ENCODE assay signal across 8 cellular contexts in genomic region chr10:43689618-43689954, GRCh38. TPM values are rescaled to one million over a fixed set of nuclear protein-coding genes. Genes with fewer than 3 reads are reported as not detected.
DNase-seq lines count a peak whose midpoint lies in the region; ATAC-seq and TF ChIP-seq lines count a peak whose summit lies in the region.

No MANE protein-coding gene starts in this region.

- peaks cover 16% of the 10 kb centered on the region for H3K27me3 Mint-ChIP-seq in osteocyte (ENCODE audit: unreplicated experiment)

- H3K36me3 Mint-ChIP-seq in osteocyte (ENCODE audit: unreplicated experiment): no peaks in the 10 kb centered on the region

- no peaks in the 10 kb centered on the region for H3K9me3 Mint-ChIP-seq in osteocyte (ENCODE audit: unreplicated experiment)

- no peak overlapping the region for H3K27ac Mint-ChIP-seq in osteocyte (ENCODE audit: unreplicated experiment)

- no peak for TF ChIP-seq CTCF in osteocyte (IDR thresholded peaks at IDR 0.05)

- DNase-seq in Ammon's horn (ENCODE audit: low spot score) (peak; percentile 37), HK-2 (ENCODE audit: unreplicated experiment) (peak; percentile 42), activated T-helper 1 cell treated with Interleukin-2 at 50 U/mL for 16 hours (ENCODE audit: low read depth) (peak; percentile 5), germinal center (ENCODE audit: low spot score) (peak; percentile 31), osteocyte (ENCODE audit: extremely low spot score, unreplicated experiment) (no peak), LoVo (ENCODE audit: low spot score) (no peak)

- H3K4me3 Mint-ChIP-seq in osteocyte (ENCODE audit: unreplicated experiment): peak overlapping the region; percentile 82

- peak; percentile 44 for ATAC-seq in GM18868 (IDR thresholded peaks at IDR 0.05; ENCODE audit: unreplicated experiment)
- ATAC-seq in GM21526 (IDR thresholded peaks at IDR 0.05; ENCODE audit: low FRiP score, unreplicated experiment): no peak

- peaks cover 13% of the 10 kb centered on the region for H3K4me1 Mint-ChIP-seq in osteocyte (ENCODE audit: unreplicated experiment)

RNA-seq across cellular contexts. Expression of gene ZNF32, which starts 40.9 kb away (rescaled TPM):
- 48.8 and 49.9 TPM in 2 replicates for total RNA-seq in osteocyte

Comparison
In these comparisons a context has a peak if more than half of its experiments do, and no peak if none do; other contexts are left out.
1. DNase-seq: peak in Ammon's horn (single experiment), HK-2 (single experiment), activated T-helper 1 cell treated with Interleukin-2 at 50 U/mL for 16 hours (single experiment) and germinal center (single experiment); none in osteocyte (single experiment) and LoVo (single experiment).